18 cellular contexts compared by ENCODE assay signal in genomic region chr2:137049518-137049917, GRCh38.
A peak's percentile ranks its signal among the peaks of the same experiment; 100 is the strongest.
DNase-seq lines count a peak whose midpoint lies in the region; ATAC-seq, FAIRE-seq and TF ChIP-seq lines count a peak whose summit lies in the region.
"Had no signal": no experiment of that assay in that cellular context is flagged by ENCODE, and none has a peak within 500 bp of the region (broad histone marks: within the 10 kb centered on the region; RNA-seq: fewer than 3 reads in every experiment).

No MANE protein-coding gene starts in this region.

- no peaks in the 10 kb centered on the region for H3K27me3 Mint-ChIP-seq in CD8-positive, alpha-beta T cell (ENCODE audit: low read depth)
- H3K27me3 Mint-ChIP-seq: CD4-positive, CD25-positive, alpha-beta regulatory T cell had no signal

- H3K9me3 ChIP-seq in HepG2 (ENCODE audit: low read length) (no peaks in the 10 kb centered on the region), right lobe of liver (no peaks in the 10 kb centered on the region)
- H3K9me3 ChIP-seq in CD8-positive, alpha-beta T cell (ENCODE audit: low read length), result no peaks in the 10 kb centered on the region
- H3K9me3 ChIP-seq: BE2C, Caco-2, HAP-1 had no signal

- POLR2A ChIA-PET in HepG2 (lab: Yijun Ruan, JAX), result no interaction called here
- POLR2A ChIA-PET in CD8-positive, alpha-beta T cell (lab: Charles Lee), result no interaction called here

- H3K4me1 ChIP-seq in HepG2 (ENCODE audit: insufficient read depth, low read length) (peaks cover 22% of the 10 kb centered on the region), right lobe of liver (peaks cover 0 to 12% (median 0%) of the 10 kb centered on the region in 4 donors)
- no peaks in the 10 kb centered on the region for H3K4me1 ChIP-seq in CD8-positive, alpha-beta T cell (ENCODE audit: insufficient read depth, low read length)
- H3K4me1 ChIP-seq: BE2C, HAP-1 had no signal

- no peak for TF ChIP-seq POLR2A in HepG2 (IDR thresholded peaks at IDR 0.05; ENCODE audit: insufficient read depth in 1 of 2, low read depth in 2 of 2, low read length in 2 of 2)
- TF ChIP-seq POLR2A in right lobe of liver (IDR thresholded peaks at IDR 0.05), result no peak

- H3K36me3 Mint-ChIP-seq in CD8-positive, alpha-beta T cell, result no peaks in the 10 kb centered on the region
- H3K36me3 Mint-ChIP-seq: CD4-positive, CD25-positive, alpha-beta regulatory T cell had no signal

- no peak for TF ChIP-seq EP300 in HepG2 (IDR thresholded peaks at IDR 0.05; ENCODE audit: low read depth in 2 of 2, low read length in 2 of 2)
- no peak for TF ChIP-seq EP300 in HepG2 (CRISPR knock-in tag; IDR thresholded peaks at IDR 0.05; ENCODE audit: borderline replicate concordance)

- H3K4me2 ChIP-seq in HepG2 (ENCODE audit: low read depth, low read length), result no peak overlapping the region

- no peak for TF ChIP-seq RAD21 in HepG2 (CRISPR knock-in tag; IDR thresholded peaks at IDR 0.05)

- H3K36me3 ChIP-seq in HepG2 (replicated peaks in 1 of 2; ENCODE audit: control insufficient read depth in 1 of 2, insufficient read depth in 2 of 2, low read length in 2 of 2) (no peaks in the 10 kb centered on the region), right lobe of liver (no peaks in the 10 kb centered on the region)
- H3K36me3 ChIP-seq in CD8-positive, alpha-beta T cell (ENCODE audit: insufficient read depth, low read length), result no peaks in the 10 kb centered on the region
- H3K36me3 ChIP-seq: BE2C, HAP-1 had no signal

- no peak for TF ChIP-seq CTCF in HepG2 (CRISPR knock-in tag; IDR thresholded peaks at IDR 0.05)
- no peak for TF ChIP-seq CTCF in right lobe of liver (IDR thresholded peaks at IDR 0.05)
- TF ChIP-seq CTCF in CD8-positive, alpha-beta T cell (IDR thresholded peaks at IDR 0.05), result no peak

- H3K27me3 ChIP-seq in HepG2 (ENCODE audit: control insufficient read depth in 1 of 2, insufficient read depth in 2 of 2, low read length in 2 of 2) (no peaks in the 10 kb centered on the region), right lobe of liver (no peaks in the 10 kb centered on the region)
- no peaks in the 10 kb centered on the region for H3K27me3 ChIP-seq in CD8-positive, alpha-beta T cell (ENCODE audit: insufficient read depth, low read length)
- H3K27me3 ChIP-seq: BE2C had no signal

- H3K79me2 ChIP-seq in HepG2 (ENCODE audit: insufficient read depth, low read length), result no peaks in the 10 kb centered on the region

- H3K9me3 Mint-ChIP-seq in CD8-positive, alpha-beta T cell, result no peaks in the 10 kb centered on the region

- FAIRE-seq in HepG2 (lab: Jason Lieb, UNC), result no peak
- FAIRE-seq: A204.1, G401.6, GM12891, GM19239 had no signal

- DNase-seq in HepG2 (ENCODE audit: low spot score), result no peak
- DNase-seq in right lobe of liver, result no peak
- DNase-seq in NCI-H2171 (lab: John Stamatoyannopoulos, UW), result peak; percentile 4
- DNase-seq in left kidney (ENCODE audit: low read depth, low spot score), result peak; percentile 21
- no peak for DNase-seq in CD8-positive, alpha-beta T cell
- DNase-seq in SIG-M5 treated with dmso at 0.1 percent for 504 hours (lab: John Stamatoyannopoulos, UW; ENCODE audit: unreplicated experiment), result no peak
- DNase-seq: ACHN; BE2C; C1 segment of cervical spinal cord; Caco-2; CD4-positive, CD25-positive, alpha-beta regulatory T cell; IMR-90 had no signal

- no peaks in the 10 kb centered on the region for H4K20me1 ChIP-seq in HepG2 (ENCODE audit: insufficient read depth, low read length)

- no TSS peak for BruUV-seq in HepG2 (replicated peaks; lab: Mats Ljungman, UMichigan)

- no peak overlapping the region for H3K4me3 Mint-ChIP-seq in CD8-positive, alpha-beta T cell
- H3K4me3 Mint-ChIP-seq: CD4-positive, CD25-positive, alpha-beta regulatory T cell had no signal

- no peak overlapping the region for H3K27ac Mint-ChIP-seq in CD8-positive, alpha-beta T cell
- H3K27ac Mint-ChIP-seq: CD4-positive, CD25-positive, alpha-beta regulatory T cell had no signal

- in situ Hi-C loops in HepG2 (cut with HindIII; ENCODE audit: extremely low pct_ligation_motif_present, low pct_unique_long_range_greater_than_20kb), result no loop called here

- no peak overlapping the region for H2AFZ ChIP-seq in HepG2 (ENCODE audit: low read length)

- H3K4me1 Mint-ChIP-seq in CD8-positive, alpha-beta T cell (ENCODE audit: low read depth), result no peaks in the 10 kb centered on the region
- H3K4me1 Mint-ChIP-seq: CD4-positive, CD25-positive, alpha-beta regulatory T cell had no signal

- CTCF ChIA-PET in HepG2 (lab: Yijun Ruan, JAX; ENCODE audit: low intra/inter-chr PET ratio, low total read pairs), result no interaction called here
- CTCF ChIA-PET in CD8-positive, alpha-beta T cell (lab: Charles Lee), result no interaction called here

- intact Hi-C loops in HepG2 (cut with micrococcal nuclease; ENCODE audit: unreplicated experiment), result no loop called here
- intact Hi-C loops in right lobe of liver (cut with DNase I), result no loop called here
- intact Hi-C loops in CD8-positive, alpha-beta T cell (cut with DNase I, micrococcal nuclease), result no loop called here

- no peak overlapping the region for H3K4me3 ChIP-seq in HepG2 (replicated peaks in 1 of 3; ENCODE audit: insufficient read depth in 1 of 3, low read depth in 2 of 3, low read length in 3 of 3)
- no peak overlapping the region for H3K4me3 ChIP-seq in right lobe of liver
- H3K4me3 ChIP-seq in CD8-positive, alpha-beta T cell (ENCODE audit: low read depth, low read length), result no peak overlapping the region
- H3K4me3 ChIP-seq: HAP-1 had no signal

- H3K9ac ChIP-seq in HepG2 (ENCODE audit: insufficient read depth, low read depth, low read length), result no peak overlapping the region

- H3K27ac ChIP-seq in HepG2 (ENCODE audit: extremely low read length, insufficient read depth, low read length) (no peak overlapping the region), right lobe of liver (no peak overlapping the region)
- no peak overlapping the region for H3K27ac ChIP-seq in CD8-positive, alpha-beta T cell (ENCODE audit: low read depth, low read length)
- H3K27ac ChIP-seq: HL-60 had no signal

- ATAC-seq in HepG2 (peak; percentile 51), right lobe of liver (no peak)
- ATAC-seq in CD8-positive, alpha-beta T cell, result no peak

TF ChIP-seq in HepG2, 621 proteins besides CTCF, POLR2A, EP300 and RAD21:
- TF ChIP-seq TBX2 (CRISPR knock-in tag; IDR thresholded peaks at IDR 0.05; ENCODE audit: borderline replicate concordance) (no peak), MTA3 (CRISPR knock-in tag; IDR thresholded peaks at IDR 0.05) (no peak), ETV6 (CRISPR knock-in tag; conservative IDR thresholded peaks at IDR 0.05) (no peak), ZNF160 (CRISPR knock-in tag; IDR thresholded peaks at IDR 0.05) (no peak), SOX6 (IDR thresholded peaks at IDR 0.05) (no peak), SOX6 (CRISPR knock-in tag; IDR thresholded peaks at IDR 0.05) (no peak), ZNF776 (CRISPR knock-in tag; IDR thresholded peaks at IDR 0.05) (no peak), ZSCAN25 (CRISPR knock-in tag; IDR thresholded peaks at IDR 0.05) (no peak), LCORL (IDR thresholded peaks at IDR 0.05) (no peak), LCORL (CRISPR knock-in tag; IDR thresholded peaks at IDR 0.05) (no peak), KDM5A (IDR thresholded peaks at IDR 0.05; ENCODE audit: borderline replicate concordance, low read length) (no peak), KDM5B (CRISPR knock-in tag; IDR thresholded peaks at IDR 0.05; ENCODE audit: borderline replicate concordance) (no peak), KDM6A (CRISPR knock-in tag; IDR thresholded peaks at IDR 0.05; ENCODE audit: low read depth) (no peak)

Comparison
In these comparisons a context has a peak if more than half of its experiments do, and no peak if none do; other contexts are left out.
1. DNase-seq: peak in NCI-H2171 (single experiment) and left kidney (single experiment); none in HepG2 (single experiment), right lobe of liver (0 of 3), CD8-positive, alpha-beta T cell (0 of 7) and SIG-M5 treated with dmso at 0.1 percent for 504 hours (single experiment).